In the genomic region with DNA sequence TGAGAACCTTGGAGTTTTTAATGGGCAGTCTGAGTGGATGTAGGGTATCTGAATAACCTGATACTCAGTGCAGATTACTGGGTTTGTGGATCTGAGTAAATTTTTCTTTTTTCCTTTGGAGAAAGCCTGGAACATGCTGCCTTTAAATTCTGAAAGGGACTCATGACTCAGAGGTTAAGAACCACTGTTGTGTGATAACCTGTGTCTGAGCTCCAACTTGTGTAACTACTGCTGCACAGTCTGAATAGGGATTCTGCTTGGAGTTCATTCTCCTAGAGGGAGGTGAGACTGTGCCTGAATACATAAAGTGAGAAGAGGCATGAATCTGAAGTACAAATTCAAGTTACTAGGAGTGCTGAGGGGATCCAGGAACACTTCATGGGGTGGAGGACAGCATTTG, we compare ENCODE assay signal across 21 cellular contexts. TPM values are rescaled to one million over a fixed set of nuclear protein-coding genes. Genes with fewer than 3 reads are reported as not detected.
DNase-seq lines count a peak whose midpoint lies in the region; ATAC-seq and TF ChIP-seq lines count a peak whose summit lies in the region.
"Had no signal": no experiment of that assay in that cellular context is flagged by ENCODE, and none has a peak within 500 bp of the region (broad histone marks: within the 10 kb centered on the region; RNA-seq: fewer than 3 reads in every experiment).

No MANE protein-coding gene starts in this region.

- H3K4ac ChIP-seq in mesenchymal stem cell (ENCODE audit: low read depth in 1 of 2, low read length in 2 of 2): no peak overlapping the region

- H3K9ac ChIP-seq in mesenchymal stem cell (ENCODE audit: low read length): no peak overlapping the region

- DNase-seq in AG08396 (ENCODE audit: low spot score): peak; percentile 16
- DNase-seq in GM03348 (ENCODE audit: low spot score): peak; percentile 23
- peak; percentile 23 for DNase-seq in epithelial cell of esophagus (ENCODE audit: low read depth)
- DNase-seq in mesenchymal stem cell: peak; percentile 5
- no peak for DNase-seq in T-helper 9 cell
- DNase-seq in SK-N-DZ (ENCODE audit: low spot score): no peak
- no peak for DNase-seq in NAMALWA (ENCODE audit: low spot score)
- DNase-seq: activated CD4-positive, alpha-beta T cell treated with anti-CD3 and anti-CD28 coated beads for 1 hour; activated CD8-positive, alpha-beta memory T cell treated with anti-CD3 and anti-CD28 coated beads, Interleukin-2, amount 50 U/mL, for 4 hours; activated naive CD4-positive, alpha-beta T cell; AML-193; head of caudate nucleus; Karpas-422; kidney glomerular epithelial cell; NCI-H1417 treated with DMSO at 0.1 percent for 48 hours; NCI-H446; SIG-M5; T1000 had no signal

- H2BK120ac ChIP-seq in mesenchymal stem cell (ENCODE audit: low read depth, low read length): no peak overlapping the region

- H3K79me1 ChIP-seq in mesenchymal stem cell (replicated peaks; ENCODE audit: low read length, poor library complexity, severe bottlenecking): peaks cover 26% of the 10 kb centered on the region

- H3K18ac ChIP-seq in mesenchymal stem cell (ENCODE audit: low read depth in 1 of 2, low read length in 2 of 2): no peak overlapping the region

- no peak overlapping the region for H2AFZ ChIP-seq in mesenchymal stem cell (ENCODE audit: low read depth, low read length)

- no peaks in the 10 kb centered on the region for H3K9me3 ChIP-seq in mesenchymal stem cell (ENCODE audit: control insufficient read depth, low read length)
- H3K9me3 ChIP-seq: prostate gland had no signal

- no peak overlapping the region for H2BK12ac ChIP-seq in mesenchymal stem cell (ENCODE audit: low read length in 2 of 2)

- H3K4me3 ChIP-seq in epithelial cell of esophagus (ENCODE audit: low read length): no peak overlapping the region
- H3K4me3 ChIP-seq in mesenchymal stem cell (ENCODE audit: insufficient read depth in 1 of 2, low read depth in 1 of 2, low read length in 2 of 2): no peak overlapping the region
- H3K4me3 ChIP-seq: prostate gland had no signal

- no peaks in the 10 kb centered on the region for H3K27me3 ChIP-seq in mesenchymal stem cell (ENCODE audit: control insufficient read depth in 1 of 2, insufficient read depth in 1 of 2, low read length in 2 of 2)

- H3K36me3 ChIP-seq in mesenchymal stem cell (ENCODE audit: control insufficient read depth in 1 of 2, insufficient read depth in 2 of 2, low read depth in 1 of 2, low read length in 2 of 2): peaks cover 21 to 89% of the 10 kb centered on the region in 2 experiments

- no peak overlapping the region for H2BK15ac ChIP-seq in mesenchymal stem cell (ENCODE audit: low read depth, poor library complexity, severe bottlenecking)

- no peak overlapping the region for H3K4me2 ChIP-seq in mesenchymal stem cell (ENCODE audit: low read length, poor library complexity, severe bottlenecking)

- no peak overlapping the region for H3K23ac ChIP-seq in mesenchymal stem cell (ENCODE audit: low read length in 2 of 2)

- H3K14ac ChIP-seq in mesenchymal stem cell (ENCODE audit: low read length in 2 of 2): no peak overlapping the region

- H4K8ac ChIP-seq in mesenchymal stem cell (ENCODE audit: low read length): no peak overlapping the region

- H3K4me1 ChIP-seq in mesenchymal stem cell (ENCODE audit: control insufficient read depth, insufficient read depth, low read depth, low read length): no peaks in the 10 kb centered on the region
- H3K4me1 ChIP-seq: prostate gland had no signal

- no peak for ATAC-seq in GM18502 (IDR thresholded peaks at IDR 0.05; ENCODE audit: poor library complexity, unreplicated experiment)

- no peak for TF ChIP-seq CTCF in epithelial cell of esophagus (IDR thresholded peaks at IDR 0.05; ENCODE audit: insufficient read depth, low read depth, low read length, missing control alignments)

- no peak overlapping the region for H2AK5ac ChIP-seq in mesenchymal stem cell (ENCODE audit: low read length, severe bottlenecking)

- no peak overlapping the region for H2BK5ac ChIP-seq in mesenchymal stem cell (ENCODE audit: low read depth, low read length, poor library complexity, severe bottlenecking)

- H4K91ac ChIP-seq in mesenchymal stem cell (ENCODE audit: low read length): no peak overlapping the region

- no peak overlapping the region for H3K27ac ChIP-seq in mesenchymal stem cell (ENCODE audit: low read length, poor library complexity, severe bottlenecking)
- H3K27ac ChIP-seq: epithelial cell of prostate, prostate gland had no signal

RNA-seq across cellular contexts. Expression of a gene that starts 36.2 kb away (rescaled TPM):
- polyA plus RNA-seq in mesenchymal stem cell (2013, experiment 1 of 2): 14.3 TPM
- 14.2 TPM for polyA plus RNA-seq in mesenchymal stem cell (2013, experiment 2 of 2)
- 20.5 and 21.7 TPM in 2 replicates for polyA plus RNA-seq in SK-N-DZ (2014; cell fraction: cytosol; rRNA removed)
- polyA plus RNA-seq in SK-N-DZ (2014; cell fraction: nucleus; rRNA removed): 36.7 and 53.0 TPM in 2 replicates

Comparison
In these comparisons a context has a peak if more than half of its experiments do, and no peak if none do; other contexts are left out.
1. DNase-seq: peak in AG08396 (single experiment), GM03348 (single experiment), epithelial cell of esophagus (single experiment) and mesenchymal stem cell (single experiment); none in T-helper 9 cell (single experiment), SK-N-DZ (single experiment) and NAMALWA (single experiment).